In genomic region chr2:219415580-219416232, GRCh38 we compare ENCODE assay signal across 25 cellular contexts. TPM values are rescaled to one million over a fixed set of nuclear protein-coding genes. Genes with fewer than 3 reads are reported as not detected.
A peak's percentile ranks its signal among the peaks of the same experiment; 100 is the strongest.
DNase-seq lines count a peak whose midpoint lies in the region; TF ChIP-seq lines count a peak whose summit lies in the region.
"Had no signal": no experiment of that assay in that cellular context is flagged by ENCODE, and none has a peak within 500 bp of the region (broad histone marks: within the 10 kb centered on the region; RNA-seq: fewer than 3 reads in every experiment).

No MANE protein-coding gene starts in this region.

- TF ChIP-seq CTCF in coronary artery (IDR thresholded peaks at IDR 0.05) (no peak), tibial artery (IDR thresholded peaks at IDR 0.05) (no peak), MM.1S (IDR thresholded peaks at IDR 0.05; ENCODE audit: low read length) (no peak)

- H3K9me3 ChIP-seq in HUES48 (ENCODE audit: control insufficient read depth, insufficient read depth, low read length) = no peaks in the 10 kb centered on the region
- H3K9me3 ChIP-seq in neuronal stem cell (replicated peaks in 1 of 2; ENCODE audit: control insufficient read depth in 2 of 2, insufficient read depth in 1 of 2, low read depth in 1 of 2, low read length in 2 of 2) = peaks cover 0 to 7% of the 10 kb centered on the region in 2 donors
- peaks cover 0 to 5% (median 0%) of the 10 kb centered on the region in 3 donors for H3K9me3 ChIP-seq in tibial artery
- H3K9me3 ChIP-seq in MM.1S (replicated peaks; ENCODE audit: insufficient read depth, low read length) = no peaks in the 10 kb centered on the region
- H3K9me3 ChIP-seq: Peyer's patch had no signal

- no peak overlapping the region for H4K8ac ChIP-seq in neuronal stem cell (ENCODE audit: low read depth, low read length)

- H3K4me2 ChIP-seq in neuronal stem cell (ENCODE audit: insufficient read depth, low read length, poor library complexity, severe bottlenecking) (no peak overlapping the region), MM.1S (ENCODE audit: low read depth, low read length) (no peak overlapping the region)
- H3K4me2 ChIP-seq: smooth muscle cell had no signal

- no peak overlapping the region for H4K91ac ChIP-seq in neuronal stem cell (ENCODE audit: low read depth, low read length, poor library complexity)

- H2BK5ac ChIP-seq in neuronal stem cell (ENCODE audit: low read length) = no peak overlapping the region

- H3F3A ChIP-seq in MM.1S (ENCODE audit: insufficient read depth, low read length) = no peaks in the 10 kb centered on the region

- DNase-seq in coronary artery (ENCODE audit: low spot score) = no peak
- DNase-seq in neuronal stem cell (ENCODE audit: low spot score) = no peak
- DNase-seq in tibial artery = no peak
- DNase-seq in NOMO-1 (lab: John Stamatoyannopoulos, UW; ENCODE audit: unreplicated experiment in 2 of 2) = no peak
- no peak for DNase-seq in DMS53 (lab: John Stamatoyannopoulos, UW)
- no peak for DNase-seq in MM.1S
- DNase-seq: activated CD4-positive, alpha-beta T cell treated with anti-CD3 and anti-CD28 coated beads for 1 hour; activated CD8-positive, alpha-beta T cell treated with anti-CD3 and anti-CD28 coated beads, Interleukin-2, amount 10 ng/mL, durations not matched to agents 7 days and 5 days; activated naive CD4-positive, alpha-beta T cell treated with anti-CD3 and anti-CD28 coated beads, Interleukin-2, amount 50 U/mL, for 16 hours; brain microvascular endothelial cell; C1 segment of cervical spinal cord; IMR-90; left colon; NCI-H2107; NCI-H446; NCI-H748 treated with DMSO at 0.1 percent for 48 hours; occipital lobe; Peyer's patch; SIG-M5; stimulated activated CD4-positive, alpha-beta T cell treated with anti-CD3 and anti-CD28 coated beads, Interleukin-1b, Interleukin-23, amount 100 ng/mL, for 48 hours; stimulated activated naive CD8-positive, alpha-beta T cell treated with anti-CD3 and anti-CD28 coated beads, Interleukin-15, Interleukin-2, amounts not matched to agents 100 U/mL and 50 U/mL, for 24 hours had no signal

- H3K27me3 ChIP-seq in HUES48 (ENCODE audit: control insufficient read depth, insufficient read depth, low read length) (peaks cover 29% of the 10 kb centered on the region), neuronal stem cell (ENCODE audit: control insufficient read depth in 3 of 3, insufficient read depth in 3 of 3, low read depth in 1 of 3, low read length in 3 of 3) (peaks cover 0 to 29% (median 5%) of the 10 kb centered on the region in 3 experiments), tibial artery (no peaks in the 10 kb centered on the region), MM.1S (replicated peaks; ENCODE audit: insufficient read depth, low read length) (peaks cover 15% of the 10 kb centered on the region; the same call in 1 of the 2 replicates)

- H3K4me1 ChIP-seq in HUES48 (ENCODE audit: control insufficient read depth, insufficient read depth, low read length) (peaks cover 17% of the 10 kb centered on the region), neuronal stem cell (ENCODE audit: control insufficient read depth in 2 of 2, insufficient read depth in 1 of 2, low read depth in 1 of 2, low read length in 2 of 2) (peaks cover 3 to 18% of the 10 kb centered on the region in 2 donors), tibial artery (peaks cover 0 to 50% (median 27%) of the 10 kb centered on the region in 4 donors), MM.1S (ENCODE audit: low read length) (no peaks in the 10 kb centered on the region)

- no peaks in the 10 kb centered on the region for H3K79me2 ChIP-seq in MM.1S (ENCODE audit: low read length)

- no peaks in the 10 kb centered on the region for H4K20me1 ChIP-seq in MM.1S (ENCODE audit: insufficient read depth, low read length)

- H2AFZ ChIP-seq in neuronal stem cell (ENCODE audit: low read length) (peak overlapping the region; percentile 73), MM.1S (ENCODE audit: low read length) (no peak overlapping the region)

- H3K18ac ChIP-seq in neuronal stem cell (ENCODE audit: low read length) = no peak overlapping the region

- H2BK120ac ChIP-seq in neuronal stem cell (ENCODE audit: low read depth, low read length) = no peak overlapping the region

- H3K23ac ChIP-seq in neuronal stem cell (ENCODE audit: low read depth, low read length, poor library complexity) = no peak overlapping the region

- H3K14ac ChIP-seq in neuronal stem cell (ENCODE audit: low read length) = no peak overlapping the region

- no peak overlapping the region for H2AK5ac ChIP-seq in neuronal stem cell (ENCODE audit: low read depth, low read length)

- no peaks in the 10 kb centered on the region for H3K79me1 ChIP-seq in neuronal stem cell (ENCODE audit: low read depth, low read length)

- H2BK15ac ChIP-seq in neuronal stem cell (ENCODE audit: low read length) = no peak overlapping the region

- intact Hi-C loops in tibial artery (cut with DNase I; ENCODE audit: low total_unique reads) = no loop called here

- H2BK12ac ChIP-seq in neuronal stem cell (ENCODE audit: low read length) = no peak overlapping the region

- H3K4ac ChIP-seq in neuronal stem cell (ENCODE audit: low read length) = no peak overlapping the region

- H3K36me3 ChIP-seq in HUES48 (ENCODE audit: control insufficient read depth, insufficient read depth, low read length) = no peaks in the 10 kb centered on the region
- no peaks in the 10 kb centered on the region for H3K36me3 ChIP-seq in neuronal stem cell (replicated peaks in 1 of 2; ENCODE audit: control insufficient read depth in 2 of 2, insufficient read depth in 2 of 2, low read length in 2 of 2)
- H3K36me3 ChIP-seq in tibial artery = peaks cover 0 to 9% (median 8%) of the 10 kb centered on the region in 3 donors
- no peaks in the 10 kb centered on the region for H3K36me3 ChIP-seq in MM.1S (replicated peaks; ENCODE audit: insufficient read depth, low read length)
- H3K36me3 ChIP-seq: brain microvascular endothelial cell, HAP-1, Peyer's patch, thoracic aorta had no signal

- WGBS in neuronal stem cell (ENCODE audit: extremely low coverage in 2 of 2, insufficient read length in 2 of 2, insufficient replicate concordance in 1 of 2), 2 donors = no CpG with 5 or more reads among the region's 5 CpGs

- H3K9ac ChIP-seq in HUES48 (ENCODE audit: low read depth, low read length) (no peak overlapping the region), neuronal stem cell (ENCODE audit: low read depth, low read length, poor library complexity) (no peak overlapping the region), MM.1S (ENCODE audit: low read length) (no peak overlapping the region)

- no peaks in the 10 kb centered on the region for H3K9me2 ChIP-seq in MM.1S (replicated peaks; ENCODE audit: insufficient read depth, low read length)

- H3K27ac ChIP-seq in HUES48 (ENCODE audit: low read depth, low read length) (peak overlapping the region; percentile 80), coronary artery (peak overlapping the region; percentile 16 to 95), neuronal stem cell (replicated peaks; ENCODE audit: low read length) (no peak overlapping the region), tibial artery (peak overlapping the region; percentile 87 to 96), MM.1S (ENCODE audit: low read length) (no peak overlapping the region)
- H3K27ac ChIP-seq: brain microvascular endothelial cell had no signal

- H3K4me3 ChIP-seq in HUES48 (ENCODE audit: low read depth, low read length) = no peak overlapping the region
- no peak overlapping the region for H3K4me3 ChIP-seq in coronary artery
- H3K4me3 ChIP-seq in neuronal stem cell (ENCODE audit: low read length in 2 of 2) = no peak overlapping the region
- no peak overlapping the region for H3K4me3 ChIP-seq in tibial artery
- no peak overlapping the region for H3K4me3 ChIP-seq in MM.1S (ENCODE audit: low read length)
- H3K4me3 ChIP-seq: HAP-1, Peyer's patch, smooth muscle cell, thoracic aorta had no signal

RNA-seq across cellular contexts. Expression of gene DES, which starts 2.5 kb away (rescaled TPM):
- 0.24 TPM for polyA plus RNA-seq in neuronal stem cell (2013, experiment 1 of 2)
- 0.39 TPM for polyA plus RNA-seq in neuronal stem cell (2013, experiment 2 of 2)

RNA-seq across cellular contexts. Expression of gene SPEG, which starts 18.9 kb away (rescaled TPM):
- 24.0 TPM for polyA plus RNA-seq in neuronal stem cell (2013, experiment 1 of 2)
- polyA plus RNA-seq in neuronal stem cell (2013, experiment 2 of 2) = 23.9 TPM

RNA-seq across cellular contexts. Expression of gene DNPEP, which starts 28.0 kb away (rescaled TPM):
- 35.4 TPM for polyA plus RNA-seq in neuronal stem cell (2013, experiment 1 of 2)
- 35.1 TPM for polyA plus RNA-seq in neuronal stem cell (2013, experiment 2 of 2)

Comparison
In these comparisons a context has a peak if more than half of its experiments do, and no peak if none do; other contexts are left out.
1. H3K27ac ChIP-seq: peak in HUES48 (single experiment), coronary artery (2 of 2) and tibial artery (2 of 2); none in neuronal stem cell (single experiment) and MM.1S (single experiment).